ENCODE assay signal across 10 cellular contexts in genomic region chr2:234290196-234290595, GRCh38.
DNase-seq lines count a peak whose midpoint lies in the region; ATAC-seq and TF ChIP-seq lines count a peak whose summit lies in the region.
"Had no signal": no experiment of that assay in that cellular context is flagged by ENCODE, and none has a peak within 500 bp of the region (broad histone marks: within the 10 kb centered on the region; RNA-seq: fewer than 3 reads in every experiment).

No MANE protein-coding gene starts in this region.

- POLR2A ChIA-PET in HCT116 (lab: Charles Lee) = interaction anchor here (0.9 kb wide), 1 partner anchor 9 kb away, joined by 4 read pairs; no protein-coding TSS in a partner anchor

- H3K9me3 ChIP-seq in HCT116 (ENCODE audit: control insufficient read depth in 1 of 2, insufficient read depth in 1 of 2, low read depth in 1 of 2, low read length in 2 of 2) = no peaks in the 10 kb centered on the region
- no peaks in the 10 kb centered on the region for H3K9me3 ChIP-seq in Peyer's patch
- H3K9me3 ChIP-seq in colonic mucosa = no peaks in the 10 kb centered on the region

- TF ChIP-seq CTCF in HCT116 (IDR thresholded peaks at IDR 0.05 in 2 of 3, conservative IDR thresholded peaks at IDR 0.05 in 1 of 3; ENCODE audit: borderline replicate concordance in 1 of 3, insufficient read depth in 1 of 3, low read depth in 2 of 3, low read length in 2 of 3) (no peak), Peyer's patch (IDR thresholded peaks at IDR 0.05) (no peak), colonic mucosa (IDR thresholded peaks at IDR 0.05) (no peak)

- no peak overlapping the region for H3K4me3 ChIP-seq in HCT116 (replicated peaks in 1 of 2; ENCODE audit: low read depth in 1 of 2, low read length in 2 of 2)
- H3K4me3 ChIP-seq in Peyer's patch = no peak overlapping the region
- no peak overlapping the region for H3K4me3 ChIP-seq in colonic mucosa

- TF ChIP-seq POLR2A in HCT116 (IDR thresholded peaks at IDR 0.05; ENCODE audit: borderline replicate concordance, extremely low read depth, insufficient read depth, insufficient read length) (no peak), Peyer's patch (IDR thresholded peaks at IDR 0.05) (no peak)

- RAD21 ChIA-PET in HCT116 (lab: Charles Lee; ENCODE audit: low non-redundant PET in 1 of 2, low total read pairs in 2 of 2, uncharacterized antibody in 2 of 2, unreplicated experiment in 2 of 2) = interaction anchor here (0.8 to 1.7 kb wide), 6 partner anchors 73 to 255 kb away, joined by 3 to 5 read pairs (median 4); no protein-coding TSS in a partner anchor

- intact Hi-C loops in HCT116 (cut with micrococcal nuclease) = loop anchor here (5.0 kb wide), 1 partner anchor 132 kb away; no protein-coding TSS in a partner anchor
- intact Hi-C loops in colonic mucosa (cut with DNase I) = no loop called here

- H3K9me2 ChIP-seq in HCT116 (ENCODE audit: insufficient read depth) = no peaks in the 10 kb centered on the region; the same call in 1 of the 2 replicates

- no peaks in the 10 kb centered on the region for H3K27me3 ChIP-seq in HCT116 (ENCODE audit: insufficient read depth, low read length)
- no peaks in the 10 kb centered on the region for H3K27me3 ChIP-seq in Peyer's patch
- H3K27me3 ChIP-seq in colonic mucosa = no peaks in the 10 kb centered on the region

- CTCF ChIA-PET in HCT116 (lab: Charles Lee) = interaction anchor here (0.7 to 2.4 kb wide), 8 partner anchors 14 to 827 kb away, joined by 3 to 18 read pairs (median 4); partner anchors contain the start of gene ARL4C

- 0 out of 2 replicates have a peak, but pooled peaks have one; percentile 2 for ATAC-seq in HCT116
- no peak for ATAC-seq in stimulated activated effector memory CD8-positive, alpha-beta T cell treated with anti-CD3 and anti-CD28 coated beads, Interleukin-12 subunit alpha, Interleukin-12 subunit beta, amount 100 ng/mL, for 72 hours
- no peak for ATAC-seq in HG02973 (IDR thresholded peaks at IDR 0.05; ENCODE audit: unreplicated experiment)
- ATAC-seq in SK-N-SH treated with all-trans-retinoic acid at 6 μM for 48 hours = no peak

- 0 out of 2 replicates have a peak overlapping the region, but pooled peaks have one; percentile 9 for H3K27ac ChIP-seq in HCT116 (ENCODE audit: low read depth, low read length)
- peak overlapping the region; percentile 71 to 81 (median 78) for H3K27ac ChIP-seq in Peyer's patch
- peak overlapping the region; percentile 8 for H3K27ac ChIP-seq in colonic mucosa

- no peak for TF ChIP-seq RAD21 in HCT116 (IDR thresholded peaks at IDR 0.05; ENCODE audit: low read depth)

- BruUV-seq in HCT116 (replicated peaks; lab: Mats Ljungman, UMichigan) = no TSS peak

- H3K27ac Mint-ChIP-seq in stimulated activated effector memory CD8-positive, alpha-beta T cell treated with anti-CD3 and anti-CD28 coated beads, Interleukin-12 subunit alpha, Interleukin-12 subunit beta, amount 100 ng/mL, for 72 hours = peak overlapping the region; percentile 97

- peak overlapping the region; percentile 47 for H3K4me2 ChIP-seq in HCT116 (ENCODE audit: low read length)

- no peaks in the 10 kb centered on the region for H3K79me2 ChIP-seq in HCT116 (ENCODE audit: insufficient read depth, low read length)

- H3K4me1 ChIP-seq in HCT116 (ENCODE audit: control insufficient read depth in 1 of 2, insufficient read depth in 2 of 2, low read length in 2 of 2) (peaks cover 19 to 61% of the 10 kb centered on the region in 2 experiments; a peak in 3 of 4 replicates), Peyer's patch (peaks cover 0 to 28% (median 13%) of the 10 kb centered on the region in 4 donors), colonic mucosa (peaks cover 8% of the 10 kb centered on the region)

- H3K4me1 Mint-ChIP-seq in stimulated activated effector memory CD8-positive, alpha-beta T cell treated with anti-CD3 and anti-CD28 coated beads, Interleukin-12 subunit alpha, Interleukin-12 subunit beta, amount 100 ng/mL, for 72 hours = peaks cover 75% of the 10 kb centered on the region

- H3K36me3 Mint-ChIP-seq in stimulated activated effector memory CD8-positive, alpha-beta T cell treated with anti-CD3 and anti-CD28 coated beads, Interleukin-12 subunit alpha, Interleukin-12 subunit beta, amount 100 ng/mL, for 72 hours = peaks cover 26% of the 10 kb centered on the region

- H4K20me1 ChIP-seq in HCT116 (ENCODE audit: insufficient read depth) = no peaks in the 10 kb centered on the region

- no peak for DNase-seq in HCT116 (ENCODE audit: low read depth, low spot score)
- no peak for DNase-seq in Peyer's patch
- no peak for DNase-seq in colonic mucosa
- no peak for DNase-seq in stimulated activated effector memory CD8-positive, alpha-beta T cell treated with anti-CD3 and anti-CD28 coated beads, Interleukin-12 subunit alpha, Interleukin-12 subunit beta, amount 100 ng/mL, for 72 hours (ENCODE audit: low spot score in 2 of 2)
- no peak for DNase-seq in dedifferentiated amniotic fluid mesenchymal stem cell (ENCODE audit: extremely low spot score)
- DNase-seq: cortex of kidney, DMS79 treated with DMSO at 0.1 percent for 48 hours, glutamatergic neuron had no signal

- H2AFZ ChIP-seq in HCT116 (ENCODE audit: low read depth, low read length, poor library complexity, severe bottlenecking) = peak overlapping the region; percentile 80

- H3K9me3 Mint-ChIP-seq in stimulated activated effector memory CD8-positive, alpha-beta T cell treated with anti-CD3 and anti-CD28 coated beads, Interleukin-12 subunit alpha, Interleukin-12 subunit beta, amount 100 ng/mL, for 72 hours = no peaks in the 10 kb centered on the region

- H3K36me3 ChIP-seq in HCT116 (ENCODE audit: control insufficient read depth in 1 of 2, insufficient read depth in 2 of 2, low read length in 2 of 2) (no peaks in the 10 kb centered on the region), Peyer's patch (no peaks in the 10 kb centered on the region), colonic mucosa (no peaks in the 10 kb centered on the region)

- H3K9ac ChIP-seq in HCT116 (ENCODE audit: low read length) = peak overlapping the region; percentile 9; the same call in 1 of the 2 replicates
- peak overlapping the region in 1 of 2 donors; percentile 47 for H3K9ac ChIP-seq in colonic mucosa (ENCODE audit: low read depth in 2 of 2, low read length in 2 of 2)

- H3K4me3 Mint-ChIP-seq in stimulated activated effector memory CD8-positive, alpha-beta T cell treated with anti-CD3 and anti-CD28 coated beads, Interleukin-12 subunit alpha, Interleukin-12 subunit beta, amount 100 ng/mL, for 72 hours = peak overlapping the region; percentile 79

TF ChIP-seq in HCT116, 20 proteins besides CTCF, POLR2A, EP300 and RAD21 (continues in another document):
- no peak for TF ChIP-seq SP1 (IDR thresholded peaks at IDR 0.05; ENCODE audit: low read depth)
- TF ChIP-seq POLR2AphosphoS5 (IDR thresholded peaks at IDR 0.05; ENCODE audit: low read depth, low read length) = no peak
- no peak for TF ChIP-seq REST (IDR thresholded peaks at IDR 0.05; ENCODE audit: low read depth)

TF ChIP-seq in SK-N-SH treated with all-trans-retinoic acid at 6 μM for 48 hours, 23 proteins besides CTCF, POLR2A, EP300 and RAD21 (continues in another document):
- TF ChIP-seq ZFP30 (CRISPR knock-in tag; IDR thresholded peaks at IDR 0.05) = no peak
- TF ChIP-seq TSHZ2 (CRISPR knock-in tag; IDR thresholded peaks at IDR 0.05) = no peak
- TF ChIP-seq POU6F1 (CRISPR knock-in tag; IDR thresholded peaks at IDR 0.05; ENCODE audit: borderline replicate concordance, low read depth) = no peak

Comparison
In these comparisons a context has a peak if more than half of its experiments do, and no peak if none do; other contexts are left out.
1. H3K27ac ChIP-seq: peak in every context shown above with its lines; median percentile 78 in Peyer's patch; 9 in HCT116; 8 in colonic mucosa.